10 cellular contexts compared by ENCODE assay signal in the genomic region with DNA sequence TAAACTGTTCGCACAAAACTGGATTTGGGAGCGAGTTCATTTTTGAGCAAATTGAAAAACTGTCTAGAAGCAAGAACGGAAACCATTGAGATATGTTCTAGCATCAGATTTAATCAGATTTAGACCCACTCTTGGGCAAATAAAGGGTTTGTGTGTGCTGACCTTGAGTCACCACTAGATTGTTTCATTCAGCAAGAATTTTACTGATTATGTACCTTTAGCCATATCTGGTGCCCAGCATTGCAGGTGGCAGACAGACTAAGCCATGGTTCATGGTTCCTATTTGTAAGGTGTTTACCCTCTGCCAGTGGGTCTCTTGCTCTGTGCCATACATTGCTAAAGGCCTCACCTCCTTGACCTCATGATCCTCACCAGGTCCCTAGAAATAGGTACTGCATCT. TPM values are rescaled to one million over a fixed set of nuclear protein-coding genes. Genes with fewer than 3 reads are reported as not detected.
DNase-seq lines count a peak whose midpoint lies in the region; ATAC-seq lines count a peak whose summit lies in the region.
"Had no signal": no experiment of that assay in that cellular context is flagged by ENCODE, and none has a peak within 500 bp of the region (broad histone marks: within the 10 kb centered on the region; RNA-seq: fewer than 3 reads in every experiment).

No MANE protein-coding gene starts in this region.

- no peak for ATAC-seq in activated T-helper 17 cell treated with anti-CD3 and anti-CD28 coated beads, Interleukin-2, amount 50 U/mL, for 72 hours (replicated peaks)
- no peak for ATAC-seq in GM18520 (IDR thresholded peaks at IDR 0.05; ENCODE audit: unreplicated experiment)

- H3K9me3 ChIP-seq in iPS-20b (ENCODE audit: insufficient read depth, low read depth, low read length), result no peaks in the 10 kb centered on the region
- no peaks in the 10 kb centered on the region for H3K9me3 ChIP-seq in subcutaneous abdominal adipose tissue (ENCODE audit: control insufficient read depth in 5 of 5, low read length in 5 of 5)

- peak overlapping the region; percentile 98; the same call in 1 of the 2 replicates for H3K9ac ChIP-seq in iPS-20b (ENCODE audit: low read depth, low read length)
- H3K9ac ChIP-seq in subcutaneous abdominal adipose tissue (ENCODE audit: low read length in 5 of 5), result peak overlapping the region in 3 of 5 donors; percentile 65 to 97 (median 94)

- H3K4me1 Mint-ChIP-seq in activated naive CD4-positive, alpha-beta T cell treated with anti-CD3 and anti-CD28 coated beads for 36 hours (ENCODE audit: low read depth), result peaks cover 40% of the 10 kb centered on the region
- H3K4me1 Mint-ChIP-seq in activated T-helper 17 cell treated with anti-CD3 and anti-CD28 coated beads, Interleukin-2, amount 50 U/mL, for 72 hours, result peaks cover 21% of the 10 kb centered on the region

- peak overlapping the region; percentile 99 for H3K4me3 Mint-ChIP-seq in activated naive CD4-positive, alpha-beta T cell treated with anti-CD3 and anti-CD28 coated beads for 36 hours
- peak overlapping the region; percentile 92 for H3K4me3 Mint-ChIP-seq in activated T-helper 17 cell treated with anti-CD3 and anti-CD28 coated beads, Interleukin-2, amount 50 U/mL, for 72 hours

- H3K27me3 Mint-ChIP-seq in activated naive CD4-positive, alpha-beta T cell treated with anti-CD3 and anti-CD28 coated beads for 36 hours (ENCODE audit: low read depth), result no peaks in the 10 kb centered on the region
- H3K27me3 Mint-ChIP-seq in activated T-helper 17 cell treated with anti-CD3 and anti-CD28 coated beads, Interleukin-2, amount 50 U/mL, for 72 hours, result no peaks in the 10 kb centered on the region

- H3K4me3 ChIP-seq in iPS-20b (ENCODE audit: low read length), result peak overlapping the region; percentile 99
- H3K4me3 ChIP-seq in subcutaneous abdominal adipose tissue (ENCODE audit: low read depth in 1 of 5, low read length in 5 of 5), result peak overlapping the region in 4 of 5 donors; percentile 83 to 97 (median 92)

- H3K36me3 ChIP-seq in iPS-20b (ENCODE audit: insufficient read depth, low read depth, low read length) (peaks cover 42% of the 10 kb centered on the region), subcutaneous abdominal adipose tissue (ENCODE audit: control insufficient read depth in 5 of 5, insufficient read depth in 5 of 5, low read length in 5 of 5) (peaks cover 9 to 34% (median 26%) of the 10 kb centered on the region in 5 donors)

- intact Hi-C loops in activated naive CD4-positive, alpha-beta T cell treated with anti-CD3 and anti-CD28 coated beads for 36 hours (cut with micrococcal nuclease), result loop anchor here (5.0 kb wide), 1 partner anchor 69 kb away; a partner anchor contains a TSS

- H3K4me1 ChIP-seq in iPS-20b (ENCODE audit: insufficient read depth, low read length) (no peaks in the 10 kb centered on the region), subcutaneous abdominal adipose tissue (ENCODE audit: control insufficient read depth in 5 of 5, insufficient read depth in 5 of 5, low read length in 5 of 5) (peaks cover 1 to 22% (median 18%) of the 10 kb centered on the region in 5 donors)

- H3K36me3 Mint-ChIP-seq in activated naive CD4-positive, alpha-beta T cell treated with anti-CD3 and anti-CD28 coated beads for 36 hours (ENCODE audit: low read depth), result peaks cover 37% of the 10 kb centered on the region
- H3K36me3 Mint-ChIP-seq in activated T-helper 17 cell treated with anti-CD3 and anti-CD28 coated beads, Interleukin-2, amount 50 U/mL, for 72 hours (ENCODE audit: low read depth), result peaks cover 66% of the 10 kb centered on the region

- H3K27ac ChIP-seq in iPS-20b (ENCODE audit: low read length) (no peak overlapping the region), subcutaneous abdominal adipose tissue (ENCODE audit: low read depth, low read length) (no peak overlapping the region)

- H3K27me3 ChIP-seq in iPS-20b (ENCODE audit: insufficient read depth, low read length) (no peaks in the 10 kb centered on the region), subcutaneous abdominal adipose tissue (ENCODE audit: control insufficient read depth in 5 of 5, insufficient read depth in 4 of 5, low read length in 5 of 5) (no peaks in the 10 kb centered on the region)

- CTCF ChIA-PET in activated naive CD4-positive, alpha-beta T cell treated with anti-CD3 and anti-CD28 coated beads for 36 hours (lab: Charles Lee), result no interaction called here

- no peak for DNase-seq in activated naive CD4-positive, alpha-beta T cell treated with anti-CD3 and anti-CD28 coated beads for 36 hours
- no peak for DNase-seq in activated naive CD4-positive, alpha-beta T cell treated with anti-CD3 and anti-CD28 coated beads, Interleukin-2, amount 50 U/mL, for 16 hours
- DNase-seq in activated gamma-delta T cell treated with Interleukin-2 at 50 U/mL for 16 hours (no peak), COR-L47 (lab: John Stamatoyannopoulos, UW) (no peak)
- DNase-seq: DMS 273 treated with DMSO at 0.1 percent for 48 hours, left colon had no signal

- H3K27ac Mint-ChIP-seq in activated naive CD4-positive, alpha-beta T cell treated with anti-CD3 and anti-CD28 coated beads for 36 hours, result peak overlapping the region; percentile 93
- peak overlapping the region; percentile 96 for H3K27ac Mint-ChIP-seq in activated T-helper 17 cell treated with anti-CD3 and anti-CD28 coated beads, Interleukin-2, amount 50 U/mL, for 72 hours

- H3K9me3 Mint-ChIP-seq in activated naive CD4-positive, alpha-beta T cell treated with anti-CD3 and anti-CD28 coated beads for 36 hours, result no peaks in the 10 kb centered on the region
- no peaks in the 10 kb centered on the region for H3K9me3 Mint-ChIP-seq in activated T-helper 17 cell treated with anti-CD3 and anti-CD28 coated beads, Interleukin-2, amount 50 U/mL, for 72 hours

RNA-seq across cellular contexts. Expression of a gene that starts 1.4 kb away (rescaled TPM):
- 10 to 100 TPM; 75.3 to 78.1 TPM for total RNA-seq in activated naive CD4-positive, alpha-beta T cell treated with anti-CD3 and anti-CD28 coated beads for 36 hours
- 100 to 1,000 TPM in 1 of 2 donors, 10 to 100 TPM in 1; 45.0 to 108 TPM for total RNA-seq in activated T-helper 17 cell treated with anti-CD3 and anti-CD28 coated beads, Interleukin-2, amount 50 U/mL, for 72 hours

RNA-seq across cellular contexts. Expression of a gene that starts 9.1 kb away (rescaled TPM):
- not detected for total RNA-seq in activated naive CD4-positive, alpha-beta T cell treated with anti-CD3 and anti-CD28 coated beads for 36 hours
- not detected for total RNA-seq in activated T-helper 17 cell treated with anti-CD3 and anti-CD28 coated beads, Interleukin-2, amount 50 U/mL, for 72 hours

RNA-seq across cellular contexts. Expression of a gene that starts 22.6 kb away (rescaled TPM):
- 1 to 10 TPM; 7.9 to 8.5 TPM for total RNA-seq in activated naive CD4-positive, alpha-beta T cell treated with anti-CD3 and anti-CD28 coated beads for 36 hours
- 10 to 100 TPM in 1 of 2 donors, 1 to 10 TPM in 1; 9.4 to 13.4 TPM for total RNA-seq in activated T-helper 17 cell treated with anti-CD3 and anti-CD28 coated beads, Interleukin-2, amount 50 U/mL, for 72 hours

RNA-seq across cellular contexts. Expression of a gene that starts 32.8 kb away (rescaled TPM):
- 10 to 100 TPM; 19.8 to 20.7 TPM for total RNA-seq in activated naive CD4-positive, alpha-beta T cell treated with anti-CD3 and anti-CD28 coated beads for 36 hours
- total RNA-seq in activated T-helper 17 cell treated with anti-CD3 and anti-CD28 coated beads, Interleukin-2, amount 50 U/mL, for 72 hours, result 10 to 100 TPM; 44.8 to 61.4 TPM

RNA-seq across cellular contexts. Expression of a gene that starts 37.4 kb away (rescaled TPM):
- total RNA-seq in activated naive CD4-positive, alpha-beta T cell treated with anti-CD3 and anti-CD28 coated beads for 36 hours, result under 1 TPM; 0.24 to 0.25 TPM
- total RNA-seq in activated T-helper 17 cell treated with anti-CD3 and anti-CD28 coated beads, Interleukin-2, amount 50 U/mL, for 72 hours, result not detected
